1 cellular context compared by ENCODE assay signal in the genomic region with DNA sequence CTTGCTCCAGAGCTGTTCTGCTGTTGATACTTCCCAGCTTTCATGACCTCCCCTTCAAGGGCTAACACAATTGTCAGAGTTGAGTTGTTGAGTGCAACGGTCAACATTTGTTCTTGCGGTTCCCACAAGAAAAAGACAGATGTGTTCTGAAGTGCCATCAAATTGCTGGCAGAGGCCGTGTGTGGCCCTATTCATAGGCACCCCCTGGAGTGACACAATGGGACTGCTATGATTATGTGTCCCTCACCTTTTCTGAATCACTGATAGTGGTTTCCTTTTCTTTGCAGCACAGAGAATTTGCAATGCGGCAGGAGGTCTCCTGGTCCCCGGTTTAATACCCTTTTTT.
TF ChIP-seq lines count a peak whose summit lies in the region.

No MANE protein-coding gene starts in this region.

TF ChIP-seq in HepG2, 621 proteins besides CTCF, POLR2A, EP300 and RAD21:
- TF ChIP-seq SMYD3 (CRISPR knock-in tag; IDR thresholded peaks at IDR 0.05) (no peak), NCOA1 (CRISPR knock-in tag; IDR thresholded peaks at IDR 0.05) (0 out of 2 replicates have a peak, but pooled peaks have one; percentile 5), CCAR2 (optimal IDR thresholded peaks at IDR 0.05; ENCODE audit: low read depth, low read length) (no peak), NAIF1 (CRISPR knock-in tag; IDR thresholded peaks at IDR 0.05; ENCODE audit: borderline replicate concordance) (0 out of 2 replicates have a peak, but pooled peaks have one; percentile 1), PAWR (CRISPR knock-in tag; IDR thresholded peaks at IDR 0.05; ENCODE audit: borderline replicate concordance) (0 out of 2 replicates have a peak, but pooled peaks have one; percentile 57), MAFG (CRISPR knock-in tag; IDR thresholded peaks at IDR 0.05) (no peak), CHD4 (IDR thresholded peaks at IDR 0.05; ENCODE audit: borderline replicate concordance, low read length) (peak; percentile 40; the same call in 1 of the 2 replicates), TRIM24 (CRISPR knock-in tag; IDR thresholded peaks at IDR 0.05) (no peak), SMC3 (IDR thresholded peaks at IDR 0.05; ENCODE audit: low read length) (peak; percentile 28; the same call in 1 of the 2 replicates), POLR2G (IDR thresholded peaks at IDR 0.05; ENCODE audit: low read depth, low read length) (peak; percentile 10; the same call in 1 of the 2 replicates), ZNF709 (CRISPR knock-in tag; IDR thresholded peaks at IDR 0.05) (0 out of 2 replicates have a peak, but pooled peaks have one; percentile 3), ZNF230 (CRISPR knock-in tag; IDR thresholded peaks at IDR 0.05) (0 out of 2 replicates have a peak, but pooled peaks have one; percentile 48), RORA (CRISPR knock-in tag; IDR thresholded peaks at IDR 0.05) (no peak)
- TF ChIP-seq, protein P1, sequence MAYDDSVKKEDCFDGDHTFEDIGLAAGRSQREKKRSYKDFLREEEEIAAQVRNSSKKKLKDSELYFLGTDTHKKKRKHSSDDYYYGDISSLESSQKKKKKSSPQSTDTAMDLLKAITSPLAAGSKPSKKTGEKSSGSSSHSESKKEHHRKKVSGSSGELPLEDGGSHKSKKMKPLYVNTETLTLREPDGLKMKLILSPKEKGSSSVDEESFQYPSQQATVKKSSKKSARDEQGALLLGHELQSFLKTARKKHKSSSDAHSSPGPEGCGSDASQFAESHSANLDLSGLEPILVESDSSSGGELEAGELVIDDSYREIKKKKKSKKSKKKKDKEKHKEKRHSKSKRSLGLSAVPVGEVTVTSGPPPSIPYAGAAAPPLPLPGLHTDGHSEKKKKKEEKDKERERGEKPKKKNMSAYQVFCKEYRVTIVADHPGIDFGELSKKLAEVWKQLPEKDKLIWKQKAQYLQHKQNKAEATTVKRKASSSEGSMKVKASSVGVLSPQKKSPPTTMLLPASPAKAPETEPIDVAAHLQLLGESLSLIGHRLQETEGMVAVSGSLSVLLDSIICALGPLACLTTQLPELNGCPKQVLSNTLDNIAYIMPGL (CRISPR knock-in tag; IDR thresholded peaks at IDR 0.05; ENCODE audit: borderline replicate concordance in 1 of 2, low read depth in 1 of 2): 0 out of 4 replicates have a peak, but pooled peaks of 1 of the 2 experiments have one; percentile 12
- TF ChIP-seq, protein P2, sequence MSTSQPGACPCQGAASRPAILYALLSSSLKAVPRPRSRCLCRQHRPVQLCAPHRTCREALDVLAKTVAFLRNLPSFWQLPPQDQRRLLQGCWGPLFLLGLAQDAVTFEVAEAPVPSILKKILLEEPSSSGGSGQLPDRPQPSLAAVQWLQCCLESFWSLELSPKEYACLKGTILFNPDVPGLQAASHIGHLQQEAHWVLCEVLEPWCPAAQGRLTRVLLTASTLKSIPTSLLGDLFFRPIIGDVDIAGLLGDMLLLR (CRISPR knock-in tag; IDR thresholded peaks at IDR 0.05): no peak
- TF ChIP-seq, protein P3, sequence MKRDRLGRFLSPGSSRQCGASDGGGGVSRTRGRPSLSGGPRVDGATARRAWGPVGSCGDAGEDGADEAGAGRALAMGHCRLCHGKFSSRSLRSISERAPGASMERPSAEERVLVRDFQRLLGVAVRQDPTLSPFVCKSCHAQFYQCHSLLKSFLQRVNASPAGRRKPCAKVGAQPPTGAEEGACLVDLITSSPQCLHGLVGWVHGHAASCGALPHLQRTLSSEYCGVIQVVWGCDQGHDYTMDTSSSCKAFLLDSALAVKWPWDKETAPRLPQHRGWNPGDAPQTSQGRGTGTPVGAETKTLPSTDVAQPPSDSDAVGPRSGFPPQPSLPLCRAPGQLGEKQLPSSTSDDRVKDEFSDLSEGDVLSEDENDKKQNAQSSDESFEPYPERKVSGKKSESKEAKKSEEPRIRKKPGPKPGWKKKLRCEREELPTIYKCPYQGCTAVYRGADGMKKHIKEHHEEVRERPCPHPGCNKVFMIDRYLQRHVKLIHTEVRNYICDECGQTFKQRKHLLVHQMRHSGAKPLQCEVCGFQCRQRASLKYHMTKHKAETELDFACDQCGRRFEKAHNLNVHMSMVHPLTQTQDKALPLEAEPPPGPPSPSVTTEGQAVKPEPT (CRISPR knock-in tag; IDR thresholded peaks at IDR 0.05; ENCODE audit: low read depth): 0 out of 2 replicates have a peak, but pooled peaks have one; percentile 5
- TF ChIP-seq, protein P4, sequence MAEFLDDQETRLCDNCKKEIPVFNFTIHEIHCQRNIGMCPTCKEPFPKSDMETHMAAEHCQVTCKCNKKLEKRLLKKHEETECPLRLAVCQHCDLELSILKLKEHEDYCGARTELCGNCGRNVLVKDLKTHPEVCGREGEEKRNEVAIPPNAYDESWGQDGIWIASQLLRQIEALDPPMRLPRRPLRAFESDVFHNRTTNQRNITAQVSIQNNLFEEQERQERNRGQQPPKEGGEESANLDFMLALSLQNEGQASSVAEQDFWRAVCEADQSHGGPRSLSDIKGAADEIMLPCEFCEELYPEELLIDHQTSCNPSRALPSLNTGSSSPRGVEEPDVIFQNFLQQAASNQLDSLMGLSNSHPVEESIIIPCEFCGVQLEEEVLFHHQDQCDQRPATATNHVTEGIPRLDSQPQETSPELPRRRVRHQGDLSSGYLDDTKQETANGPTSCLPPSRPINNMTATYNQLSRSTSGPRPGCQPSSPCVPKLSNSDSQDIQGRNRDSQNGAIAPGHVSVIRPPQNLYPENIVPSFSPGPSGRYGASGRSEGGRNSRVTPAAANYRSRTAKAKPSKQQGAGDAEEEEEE (CRISPR knock-in tag; IDR thresholded peaks at IDR 0.05; ENCODE audit: borderline replicate concordance): no peak
- TF ChIP-seq, protein P5, sequence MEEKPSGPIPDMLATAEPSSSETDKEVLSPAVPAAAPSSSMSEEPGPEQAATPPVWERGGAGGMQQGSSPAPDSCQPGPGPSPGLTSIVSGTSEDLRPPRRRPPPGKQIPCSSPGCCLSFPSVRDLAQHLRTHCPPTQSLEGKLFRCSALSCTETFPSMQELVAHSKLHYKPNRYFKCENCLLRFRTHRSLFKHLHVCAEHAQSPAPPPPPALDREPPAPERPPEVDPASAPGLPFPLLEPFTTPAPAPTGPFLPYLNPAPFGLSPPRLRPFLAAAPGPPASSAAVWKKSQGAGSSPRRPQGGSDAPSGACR (CRISPR knock-in tag; IDR thresholded peaks at IDR 0.05): 0 out of 2 replicates have a peak, but pooled peaks have one; percentile 11
